In genomic region chr12:62604856-62605255, GRCh38 we compare ENCODE assay signal across 9 cellular contexts.
DNase-seq lines count a peak whose midpoint lies in the region; ATAC-seq and TF ChIP-seq lines count a peak whose summit lies in the region.
"Had no signal": no experiment of that assay in that cellular context is flagged by ENCODE, and none has a peak within 500 bp of the region (broad histone marks: within the 10 kb centered on the region; RNA-seq: fewer than 3 reads in every experiment).

No MANE protein-coding gene starts in this region.

- H2AFZ ChIP-seq in SK-N-SH (ENCODE audit: low read depth) = no peak overlapping the region

- H4K20me1 ChIP-seq in SK-N-SH (ENCODE audit: insufficient read depth) = peaks cover 15% of the 10 kb centered on the region

- no peak for TF ChIP-seq POLR2A in stomach (IDR thresholded peaks at IDR 0.05)

- H3K9me2 ChIP-seq in SK-N-SH = no peaks in the 10 kb centered on the region

- peak overlapping the region; percentile 80 for H3K4me2 ChIP-seq in SK-N-SH

- DNase-seq in SK-N-SH (no peak), T-helper 9 cell (peak; percentile 8), foreskin fibroblast (peak in 1 of 2 donors; percentile 55), stomach (no peak), NCI-H2196 (lab: John Stamatoyannopoulos, UW; ENCODE audit: unreplicated experiment) (no peak), NCI-H1092 (lab: John Stamatoyannopoulos, UW) (no peak)
- DNase-seq: activated CD4-positive, alpha-beta T cell treated with anti-CD3 and anti-CD28 coated beads for 1 hour had no signal

- TF ChIP-seq CTCF in SK-N-SH (IDR thresholded peaks at IDR 0.05) (no peak), foreskin fibroblast (IDR thresholded peaks at IDR 0.05; ENCODE audit: low read depth, low read length) (no peak), stomach (IDR thresholded peaks at IDR 0.05) (no peak)

- H3K36me3 ChIP-seq in SK-N-SH (replicated peaks in 1 of 2; ENCODE audit: control insufficient read depth in 1 of 2, insufficient read depth in 2 of 2, low read length in 1 of 2) (peaks cover 4 to 21% of the 10 kb centered on the region in 2 experiments), stomach (no peaks in the 10 kb centered on the region)

- 5% methylated on average over 4 of the region's 4 CpGs for WGBS in SK-N-SH (ENCODE audit: low lambda C conversion rate)
- WGBS in stomach, 5 donors = 8 to 30% (median 12%) methylated on average over 4 of the region's 4 CpGs

- H3K4me3 ChIP-seq in SK-N-SH (ENCODE audit: low read depth in 2 of 2, low read length in 1 of 2) = peak overlapping the region; percentile 88 to 91
- H3K4me3 ChIP-seq in foreskin fibroblast (ENCODE audit: low read depth in 1 of 2, low read length in 2 of 2) = peak overlapping the region; percentile 83 to 93
- peak overlapping the region; percentile 62 to 83 (median 72) for H3K4me3 ChIP-seq in stomach

- intact Hi-C loops in stomach (cut with DNase I; ENCODE audit: low total_unique reads) = no loop called here

- H3K9ac ChIP-seq in SK-N-SH = peak overlapping the region; percentile 99

- no peaks in the 10 kb centered on the region for H3K9me3 ChIP-seq in SK-N-SH
- no peaks in the 10 kb centered on the region for H3K9me3 ChIP-seq in stomach

- CTCF ChIA-PET in SK-N-SH (lab: Yijun Ruan, JAX) = interaction anchor here (1.6 to 4.3 kb wide), 3 partner anchors 23 to 189 kb away, joined by 7 to 30 read pairs (median 11); no protein-coding TSS in a partner anchor

- peaks cover 7% of the 10 kb centered on the region for H3F3A ChIP-seq in SK-N-SH (replicated peaks; ENCODE audit: insufficient read depth)

- no peak for ATAC-seq in SK-N-SH treated with all-trans-retinoic acid at 6 μM for 48 hours
- no peak for ATAC-seq in GM21576 (IDR thresholded peaks at IDR 0.05; ENCODE audit: unreplicated experiment)

- no peak for TF ChIP-seq EP300 in SK-N-SH (IDR thresholded peaks at IDR 0.05; ENCODE audit: borderline replicate concordance in 1 of 2, low read depth in 1 of 2, low read length in 1 of 2)
- no peak for TF ChIP-seq EP300 in stomach (IDR thresholded peaks at IDR 0.05)

- peak overlapping the region; percentile 98 to 100; a peak in 3 of 4 replicates for H3K27ac ChIP-seq in SK-N-SH (ENCODE audit: low read depth in 2 of 2, low read length in 1 of 2)
- H3K27ac ChIP-seq in stomach = peak overlapping the region in 3 of 5 donors; percentile 11 to 99 (median 95)

- H3K4me1 ChIP-seq in SK-N-SH (ENCODE audit: control insufficient read depth in 1 of 2, insufficient read depth in 2 of 2, low read depth in 1 of 2, low read length in 1 of 2) (no peaks in the 10 kb centered on the region; a peak in 2 of 4 replicates), stomach (peaks cover 11 to 41% (median 26%) of the 10 kb centered on the region in 4 donors)

- TF ChIP-seq RAD21 in SK-N-SH (IDR thresholded peaks at IDR 0.05; ENCODE audit: low read length) = no peak

- H3K27me3 ChIP-seq in SK-N-SH (ENCODE audit: insufficient read depth) (no peaks in the 10 kb centered on the region), stomach (no peaks in the 10 kb centered on the region)

- POLR2A ChIA-PET in SK-N-SH (lab: Yijun Ruan, JAX) = no interaction called here

- peaks cover 71% of the 10 kb centered on the region for H3K79me2 ChIP-seq in SK-N-SH (ENCODE audit: insufficient read depth)

TF ChIP-seq in SK-N-SH, 30 proteins besides CTCF, POLR2A, EP300 and RAD21:
- no peak for TF ChIP-seq RCOR1 (IDR thresholded peaks at IDR 0.05; ENCODE audit: low read length)
- TF ChIP-seq GATA2 (CRISPR knock-in tag; IDR thresholded peaks at IDR 0.05) = no peak
- no peak for TF ChIP-seq NRF1 (IDR thresholded peaks at IDR 0.05; ENCODE audit: low read depth, low read length)
- TF ChIP-seq, protein P1, sequence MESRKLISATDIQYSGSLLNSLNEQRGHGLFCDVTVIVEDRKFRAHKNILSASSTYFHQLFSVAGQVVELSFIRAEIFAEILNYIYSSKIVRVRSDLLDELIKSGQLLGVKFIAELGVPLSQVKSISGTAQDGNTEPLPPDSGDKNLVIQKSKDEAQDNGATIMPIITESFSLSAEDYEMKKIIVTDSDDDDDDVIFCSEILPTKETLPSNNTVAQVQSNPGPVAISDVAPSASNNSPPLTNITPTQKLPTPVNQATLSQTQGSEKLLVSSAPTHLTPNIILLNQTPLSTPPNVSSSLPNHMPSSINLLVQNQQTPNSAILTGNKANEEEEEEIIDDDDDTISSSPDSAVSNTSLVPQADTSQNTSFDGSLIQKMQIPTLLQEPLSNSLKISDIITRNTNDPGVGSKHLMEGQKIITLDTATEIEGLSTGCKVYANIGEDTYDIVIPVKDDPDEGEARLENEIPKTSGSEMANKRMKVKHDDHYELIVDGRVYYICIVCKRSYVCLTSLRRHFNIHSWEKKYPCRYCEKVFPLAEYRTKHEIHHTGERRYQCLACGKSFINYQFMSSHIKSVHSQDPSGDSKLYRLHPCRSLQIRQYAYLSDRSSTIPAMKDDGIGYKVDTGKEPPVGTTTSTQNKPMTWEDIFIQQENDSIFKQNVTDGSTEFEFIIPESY (IDR thresholded peaks at IDR 0.05; ENCODE audit: borderline replicate concordance, low read depth) = no peak
- TF ChIP-seq EZH2phosphoT487 (IDR thresholded peaks at IDR 0.05; ENCODE audit: borderline replicate concordance, low read depth) = no peak
- 0 out of 2 replicates have a peak, but pooled peaks have one; percentile 38 for TF ChIP-seq TAF1 (IDR thresholded peaks at IDR 0.05; ENCODE audit: borderline replicate concordance, low read depth, low read length)
- TF ChIP-seq POLR2AphosphoS5 (IDR thresholded peaks at IDR 0.05; ENCODE audit: low read depth, low read length) = 0 out of 2 replicates have a peak, but pooled peaks have one; percentile 8

TF ChIP-seq in SK-N-SH treated with all-trans-retinoic acid at 6 μM for 48 hours, 23 proteins besides CTCF, POLR2A, EP300 and RAD21 (continues in another document):
- TF ChIP-seq TCF4 (CRISPR knock-in tag; IDR thresholded peaks at IDR 0.05; ENCODE audit: borderline replicate concordance) = no peak
- TF ChIP-seq, protein P2, sequence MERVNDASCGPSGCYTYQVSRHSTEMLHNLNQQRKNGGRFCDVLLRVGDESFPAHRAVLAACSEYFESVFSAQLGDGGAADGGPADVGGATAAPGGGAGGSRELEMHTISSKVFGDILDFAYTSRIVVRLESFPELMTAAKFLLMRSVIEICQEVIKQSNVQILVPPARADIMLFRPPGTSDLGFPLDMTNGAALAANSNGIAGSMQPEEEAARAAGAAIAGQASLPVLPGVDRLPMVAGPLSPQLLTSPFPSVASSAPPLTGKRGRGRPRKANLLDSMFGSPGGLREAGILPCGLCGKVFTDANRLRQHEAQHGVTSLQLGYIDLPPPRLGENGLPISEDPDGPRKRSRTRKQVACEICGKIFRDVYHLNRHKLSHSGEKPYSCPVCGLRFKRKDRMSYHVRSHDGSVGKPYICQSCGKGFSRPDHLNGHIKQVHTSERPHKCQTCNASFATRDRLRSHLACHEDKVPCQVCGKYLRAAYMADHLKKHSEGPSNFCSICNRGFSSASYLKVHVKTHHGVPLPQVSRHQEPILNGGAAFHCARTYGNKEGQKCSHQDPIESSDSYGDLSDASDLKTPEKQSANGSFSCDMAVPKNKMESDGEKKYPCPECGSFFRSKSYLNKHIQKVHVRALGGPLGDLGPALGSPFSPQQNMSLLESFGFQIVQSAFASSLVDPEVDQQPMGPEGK (CRISPR knock-in tag; IDR thresholded peaks at IDR 0.05; ENCODE audit: borderline replicate concordance) = no peak
- TF ChIP-seq PPARA (CRISPR knock-in tag; IDR thresholded peaks at IDR 0.05; ENCODE audit: borderline replicate concordance) = no peak
- no peak for TF ChIP-seq GLIS3 (CRISPR knock-in tag; IDR thresholded peaks at IDR 0.05)
- no peak for TF ChIP-seq SNAI2 (CRISPR knock-in tag; IDR thresholded peaks at IDR 0.05)
- no peak for TF ChIP-seq BACH2 (CRISPR knock-in tag; IDR thresholded peaks at IDR 0.05; ENCODE audit: borderline replicate concordance)
- no peak for TF ChIP-seq ISL1 (CRISPR knock-in tag; IDR thresholded peaks at IDR 0.05)
- TF ChIP-seq, protein P3, sequence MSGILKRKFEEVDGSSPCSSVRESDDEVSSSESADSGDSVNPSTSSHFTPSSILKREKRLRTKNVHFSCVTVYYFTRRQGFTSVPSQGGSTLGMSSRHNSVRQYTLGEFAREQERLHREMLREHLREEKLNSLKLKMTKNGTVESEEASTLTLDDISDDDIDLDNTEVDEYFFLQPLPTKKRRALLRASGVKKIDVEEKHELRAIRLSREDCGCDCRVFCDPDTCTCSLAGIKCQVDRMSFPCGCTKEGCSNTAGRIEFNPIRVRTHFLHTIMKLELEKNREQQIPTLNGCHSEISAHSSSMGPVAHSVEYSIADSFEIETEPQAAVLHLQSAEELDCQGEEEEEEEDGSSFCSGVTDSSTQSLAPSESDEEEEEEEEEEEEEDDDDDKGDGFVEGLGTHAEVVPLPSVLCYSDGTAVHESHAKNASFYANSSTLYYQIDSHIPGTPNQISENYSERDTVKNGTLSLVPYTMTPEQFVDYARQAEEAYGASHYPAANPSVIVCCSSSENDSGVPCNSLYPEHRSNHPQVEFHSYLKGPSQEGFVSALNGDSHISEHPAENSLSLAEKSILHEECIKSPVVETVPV (CRISPR knock-in tag; IDR thresholded peaks at IDR 0.05) = no peak
- TF ChIP-seq OSR1 (CRISPR knock-in tag; IDR thresholded peaks at IDR 0.05) = no peak
- TF ChIP-seq ZFP30 (CRISPR knock-in tag; IDR thresholded peaks at IDR 0.05) = no peak
- TF ChIP-seq ZNF70 (CRISPR knock-in tag; IDR thresholded peaks at IDR 0.05) = no peak
- TF ChIP-seq, protein P4, sequence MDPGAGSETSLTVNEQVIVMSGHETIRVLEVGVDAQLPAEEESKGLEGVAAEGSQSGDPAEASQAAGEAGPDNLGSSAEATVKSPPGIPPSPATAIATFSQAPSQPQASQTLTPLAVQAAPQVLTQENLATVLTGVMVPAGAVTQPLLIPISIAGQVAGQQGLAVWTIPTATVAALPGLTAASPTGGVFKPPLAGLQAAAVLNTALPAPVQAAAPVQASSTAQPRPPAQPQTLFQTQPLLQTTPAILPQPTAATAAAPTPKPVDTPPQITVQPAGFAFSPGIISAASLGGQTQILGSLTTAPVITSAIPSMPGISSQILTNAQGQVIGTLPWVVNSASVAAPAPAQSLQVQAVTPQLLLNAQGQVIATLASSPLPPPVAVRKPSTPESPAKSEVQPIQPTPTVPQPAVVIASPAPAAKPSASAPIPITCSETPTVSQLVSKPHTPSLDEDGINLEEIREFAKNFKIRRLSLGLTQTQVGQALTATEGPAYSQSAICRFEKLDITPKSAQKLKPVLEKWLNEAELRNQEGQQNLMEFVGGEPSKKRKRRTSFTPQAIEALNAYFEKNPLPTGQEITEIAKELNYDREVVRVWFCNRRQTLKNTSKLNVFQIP (CRISPR knock-in tag; IDR thresholded peaks at IDR 0.05; ENCODE audit: borderline replicate concordance, low read depth) = no peak
- TF ChIP-seq ZNF8 (CRISPR knock-in tag; IDR thresholded peaks at IDR 0.05) = no peak
- no peak for TF ChIP-seq CSDC2 (CRISPR knock-in tag; IDR thresholded peaks at IDR 0.05)
- no peak for TF ChIP-seq ZFP3 (CRISPR knock-in tag; IDR thresholded peaks at IDR 0.05)
